In the genomic region with DNA sequence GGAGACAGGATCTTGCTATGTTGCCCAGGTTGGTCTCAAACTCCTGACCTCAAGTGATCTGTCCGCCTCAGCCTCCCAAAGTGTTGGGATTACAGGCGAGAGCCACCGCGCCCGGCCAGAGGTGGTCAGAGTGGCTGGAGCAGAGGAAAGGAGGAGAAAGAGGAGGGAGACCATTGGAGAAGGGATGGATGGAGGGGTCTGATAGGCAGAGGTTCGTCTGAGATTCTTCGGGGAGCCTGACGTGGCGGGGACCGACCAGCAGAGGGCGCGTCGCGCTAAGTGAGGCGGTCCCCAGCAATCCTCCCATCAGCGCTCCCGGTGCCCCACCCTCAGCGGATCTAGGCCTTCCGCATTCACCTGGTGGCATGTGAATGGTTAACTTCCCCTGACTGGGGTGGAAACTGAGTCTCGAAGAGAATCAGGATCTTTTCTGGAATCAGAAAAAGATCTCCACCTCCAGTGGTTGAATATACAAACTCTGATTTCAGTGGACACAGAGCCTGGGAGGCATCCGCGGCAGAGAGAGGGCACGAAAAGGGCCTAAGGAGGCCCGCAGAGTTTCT, we compare ENCODE assay signal across 8 cellular contexts. TPM values are rescaled to one million over a fixed set of nuclear protein-coding genes. Genes with fewer than 3 reads are reported as not detected.
A peak's percentile ranks its signal among the peaks of the same experiment; 100 is the strongest.
DNase-seq lines count a peak whose midpoint lies in the region; ATAC-seq and TF ChIP-seq lines count a peak whose summit lies in the region.

No MANE protein-coding gene starts in this region.

- peak; percentile 91 for TF ChIP-seq CTCF in coronary artery (IDR thresholded peaks at IDR 0.05)

- no peak for ATAC-seq in HG02763 (IDR thresholded peaks at IDR 0.05; ENCODE audit: unreplicated experiment)

- H3K27ac ChIP-seq in coronary artery: peak overlapping the region; percentile 33 to 40

- H3K36me3 Mint-ChIP-seq in activated CD4-positive, alpha-beta T cell treated with anti-CD3 and anti-CD28 coated beads, Interleukin-2, amount 10 ng/mL, durations not matched to agents 24 days and 14 days (ENCODE audit: low read depth): peaks cover 2% of the 10 kb centered on the region

- no peaks in the 10 kb centered on the region for H3K9me3 Mint-ChIP-seq in activated CD4-positive, alpha-beta T cell treated with anti-CD3 and anti-CD28 coated beads, Interleukin-2, amount 10 ng/mL, durations not matched to agents 24 days and 14 days

- no peak overlapping the region for H3K4me3 ChIP-seq in coronary artery

- peaks cover 4% of the 10 kb centered on the region for H3K27me3 Mint-ChIP-seq in activated CD4-positive, alpha-beta T cell treated with anti-CD3 and anti-CD28 coated beads, Interleukin-2, amount 10 ng/mL, durations not matched to agents 24 days and 14 days

- H3K4me1 Mint-ChIP-seq in activated CD4-positive, alpha-beta T cell treated with anti-CD3 and anti-CD28 coated beads, Interleukin-2, amount 10 ng/mL, durations not matched to agents 24 days and 14 days: peaks cover 7% of the 10 kb centered on the region

- no peak overlapping the region for H3K27ac Mint-ChIP-seq in activated CD4-positive, alpha-beta T cell treated with anti-CD3 and anti-CD28 coated beads, Interleukin-2, amount 10 ng/mL, durations not matched to agents 24 days and 14 days

- DNase-seq in AML-193 (lab: John Stamatoyannopoulos, UW) (peak; percentile 48 to 52), GM19238 (ENCODE audit: insufficient read length, low spot score) (peak; percentile 85), NCI-H345 treated with DMSO at 0.1 percent for 48 hours (lab: John Stamatoyannopoulos, UW; ENCODE audit: unreplicated experiment) (peak; percentile 1), coronary artery (ENCODE audit: low spot score) (no peak), lung microvascular endothelial cell (ENCODE audit: low read depth in 2 of 2) (peak; percentile 64 to 77)
- DNase-seq in activated CD4-positive, alpha-beta T cell treated with anti-CD3 and anti-CD28 coated beads, Interleukin-2, amount 10 ng/mL, durations not matched to agents 24 days and 14 days: peak; percentile 95
- peak; percentile 61 for DNase-seq in stimulated activated CD8-positive, alpha-beta memory T cell treated with anti-CD3 and anti-CD28 coated beads, Interleukin-12 subunit alpha, Interleukin-12 subunit beta, amount 100 ng/mL, for 1 hour (ENCODE audit: low read depth)

- intact Hi-C loops in activated CD4-positive, alpha-beta T cell treated with anti-CD3 and anti-CD28 coated beads, Interleukin-2, amount 10 ng/mL, durations not matched to agents 24 days and 14 days (cut with micrococcal nuclease): loop anchor here (1.0 kb wide), 2 partner anchors 40 to 120 kb away; no protein-coding TSS in a partner anchor

- peak overlapping the region; percentile 23 for H3K4me3 Mint-ChIP-seq in activated CD4-positive, alpha-beta T cell treated with anti-CD3 and anti-CD28 coated beads, Interleukin-2, amount 10 ng/mL, durations not matched to agents 24 days and 14 days

RNA-seq across cellular contexts. Expression of a gene that starts 8.8 kb away (rescaled TPM):
- 69.9 and 70.3 TPM in 2 replicates for total RNA-seq in activated CD4-positive, alpha-beta T cell treated with anti-CD3 and anti-CD28 coated beads, Interleukin-2, amount 10 ng/mL, durations not matched to agents 24 days and 14 days
- total RNA-seq in lung microvascular endothelial cell: 5.0 and 6.3 TPM in 2 replicates

RNA-seq across cellular contexts. Expression of a gene that starts 11.5 kb away (rescaled TPM):
- 6.6 and 7.1 TPM in 2 replicates for total RNA-seq in activated CD4-positive, alpha-beta T cell treated with anti-CD3 and anti-CD28 coated beads, Interleukin-2, amount 10 ng/mL, durations not matched to agents 24 days and 14 days
- total RNA-seq in lung microvascular endothelial cell: 1.5 and 3.0 TPM in 2 replicates

RNA-seq across cellular contexts. Expression of a gene that starts 31.0 kb away (rescaled TPM):
- not detected in 2 replicates for total RNA-seq in activated CD4-positive, alpha-beta T cell treated with anti-CD3 and anti-CD28 coated beads, Interleukin-2, amount 10 ng/mL, durations not matched to agents 24 days and 14 days
- 0.99 and 5.2 TPM in 2 replicates for total RNA-seq in lung microvascular endothelial cell

RNA-seq across cellular contexts. Expression of a gene that starts 36.8 kb away (rescaled TPM):
- 37.9 and 38.2 TPM in 2 replicates for total RNA-seq in activated CD4-positive, alpha-beta T cell treated with anti-CD3 and anti-CD28 coated beads, Interleukin-2, amount 10 ng/mL, durations not matched to agents 24 days and 14 days
- total RNA-seq in lung microvascular endothelial cell: 16.6 and 20.0 TPM in 2 replicates

RNA-seq across cellular contexts. Expression of a gene that starts 40.5 kb away (rescaled TPM):
- total RNA-seq in activated CD4-positive, alpha-beta T cell treated with anti-CD3 and anti-CD28 coated beads, Interleukin-2, amount 10 ng/mL, durations not matched to agents 24 days and 14 days: 101 and 103 TPM in 2 replicates
- 29.6 and 56.9 TPM in 2 replicates for total RNA-seq in lung microvascular endothelial cell
